In the genomic region with DNA sequence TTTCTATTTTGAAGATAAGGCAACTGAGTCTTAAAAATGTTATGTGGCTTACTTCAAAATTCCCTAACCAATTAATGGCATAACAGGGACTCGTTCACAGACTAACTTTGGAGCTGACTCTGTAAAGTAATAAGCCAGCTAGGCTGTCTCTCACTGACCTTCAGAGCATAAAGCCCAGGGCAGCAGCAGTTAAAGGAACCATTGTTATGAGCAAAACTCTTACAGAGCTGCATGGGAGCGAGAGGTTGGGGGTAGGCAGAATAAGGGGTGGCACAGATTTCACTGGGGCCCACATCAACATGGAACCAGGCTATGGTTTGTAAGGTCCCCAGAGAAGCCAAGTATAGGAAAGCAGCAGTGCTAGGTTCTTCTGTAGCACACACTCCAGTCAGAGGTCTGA, we compare ENCODE assay signal across 18 cellular contexts.
A peak's percentile ranks its signal among the peaks of the same experiment; 100 is the strongest.
DNase-seq lines count a peak whose midpoint lies in the region; ATAC-seq and TF ChIP-seq lines count a peak whose summit lies in the region.
"Had no signal": no experiment of that assay in that cellular context is flagged by ENCODE, and none has a peak within 500 bp of the region (broad histone marks: within the 10 kb centered on the region; RNA-seq: fewer than 3 reads in every experiment).

No MANE protein-coding gene starts in this region.

- dilution Hi-C loops in IMR-90 (cut with HindIII; ENCODE audit: low sequenced_read_pairs, unreplicated experiment): no loop called here

- CTCF ChIA-PET in IMR-90 (lab: Yijun Ruan, JAX): no interaction called here

- H4K5ac ChIP-seq in IMR-90 (ENCODE audit: low read depth, low read length): peak overlapping the region; percentile 13

- H3K9me3 ChIP-seq in IMR-90 (ENCODE audit: control insufficient read depth, insufficient read depth, low read length): no peaks in the 10 kb centered on the region
- H3K9me3 ChIP-seq in neuron (ENCODE audit: low read length): no peaks in the 10 kb centered on the region
- no peaks in the 10 kb centered on the region for H3K9me3 ChIP-seq in ovary
- H3K9me3 ChIP-seq: BE2C, HAP-1 had no signal

- no peak for DNase-seq in IMR-90
- peak; percentile 32 for DNase-seq in foreskin melanocyte
- DNase-seq in cerebellar cortex (ENCODE audit: low spot score): no peak
- no peak for DNase-seq in ovary
- no peak for DNase-seq in activated effector memory CD4-positive, alpha-beta T cell treated with anti-CD3 and anti-CD28 coated beads, Interleukin-2, amount 50 U/mL, for 16 hours
- DNase-seq: ACHN; BE2C; C1 segment of cervical spinal cord; CD4-positive, CD25-positive, alpha-beta regulatory T cell; CD8-positive, alpha-beta memory T cell; COR-L47; DMS 273 treated with DMSO at 0.1 percent for 48 hours; DMS53; DND-41; GM23248 had no signal

- peak overlapping the region; percentile 76 for H3K18ac ChIP-seq in IMR-90 (ENCODE audit: low read depth, low read length)

- no peak overlapping the region for H2BK5ac ChIP-seq in IMR-90 (ENCODE audit: low read depth, low read length, poor library complexity, severe bottlenecking)

- peak overlapping the region; percentile 56 for H2AK5ac ChIP-seq in IMR-90 (ENCODE audit: low read depth, low read length)

- POLR2A ChIA-PET in IMR-90 (lab: Charles Lee; ENCODE audit: unreplicated experiment): no interaction called here

- no peak for TF ChIP-seq EP300 in ovary (IDR thresholded peaks at IDR 0.05)

- H4K20me1 ChIP-seq in IMR-90 (ENCODE audit: insufficient read depth, low read length): no peaks in the 10 kb centered on the region

- peak overlapping the region; percentile 25; the same call in 1 of the 2 replicates for H3K14ac ChIP-seq in IMR-90 (replicated peaks; ENCODE audit: low read depth, low read length)

- ATAC-seq in IMR-90 (ENCODE audit: low read depth) (no peak), GM21447 (IDR thresholded peaks at IDR 0.05; ENCODE audit: unreplicated experiment) (no peak)

- TF ChIP-seq RAD21 in IMR-90 (IDR thresholded peaks at IDR 0.05; ENCODE audit: low read length): no peak

- peak overlapping the region; percentile 43 for H3K4ac ChIP-seq in IMR-90 (ENCODE audit: low read depth, low read length)

- no peak overlapping the region for H3K9ac ChIP-seq in IMR-90 (ENCODE audit: low read depth, low read length)
- H3K9ac ChIP-seq: GM23248 had no signal

- H2BK15ac ChIP-seq in IMR-90 (ENCODE audit: low read depth, low read length): peak overlapping the region; percentile 42; the same call in 1 of the 3 replicates

- H3K27ac ChIP-seq in IMR-90 (ENCODE audit: insufficient read depth, low read length): peak overlapping the region; percentile 5; the same call in 1 of the 2 replicates
- H3K27ac ChIP-seq in ovary: no peak overlapping the region
- H3K27ac ChIP-seq: GM23248 had no signal

- H3K4me1 ChIP-seq in IMR-90 (ENCODE audit: control insufficient read depth, insufficient read depth, low read length): peaks cover 5% of the 10 kb centered on the region
- H3K4me1 ChIP-seq in neuron (ENCODE audit: insufficient read depth, low read length): peaks cover 10% of the 10 kb centered on the region
- H3K4me1 ChIP-seq in ovary (ENCODE audit: insufficient read depth): no peaks in the 10 kb centered on the region

- peak overlapping the region; percentile 71 for H2BK20ac ChIP-seq in IMR-90 (ENCODE audit: low read depth, low read length)

- H2AFZ ChIP-seq in IMR-90 (replicated peaks; ENCODE audit: low read length, poor library complexity): no peak overlapping the region
- H2AFZ ChIP-seq in neuron (ENCODE audit: low read depth, low read length): peak overlapping the region; percentile 6
- H2AFZ ChIP-seq: GM23248 had no signal

- H3K23ac ChIP-seq in IMR-90 (ENCODE audit: low read depth, low read length): no peak overlapping the region

- no TSS peak for BruUV-seq in IMR-90 (replicated peaks; lab: Mats Ljungman, UMichigan)

- H3K79me1 ChIP-seq in IMR-90 (ENCODE audit: low read depth in 1 of 2, low read length in 2 of 2): no peaks in the 10 kb centered on the region

- 0 out of 2 replicates have a peak, but pooled peaks cover 4% of the 10 kb centered on the region for H3K9me1 ChIP-seq in IMR-90 (ENCODE audit: insufficient read depth, low read length)

- TF ChIP-seq POLR2A in IMR-90 (IDR thresholded peaks at IDR 0.05; ENCODE audit: low read depth, low read length) (no peak), ovary (IDR thresholded peaks at IDR 0.05) (no peak)

- H3K4me3 ChIP-seq in IMR-90 (ENCODE audit: insufficient read depth, low read depth, low read length) (no peak overlapping the region), neuron (ENCODE audit: low read length) (no peak overlapping the region), ovary (no peak overlapping the region)
- H3K4me3 ChIP-seq: GM23248, HAP-1 had no signal

- H3K36me3 ChIP-seq in IMR-90 (ENCODE audit: control insufficient read depth, insufficient read depth, low read length): no peaks in the 10 kb centered on the region
- no peaks in the 10 kb centered on the region for H3K36me3 ChIP-seq in neuron (ENCODE audit: insufficient read depth, low read length)
- no peaks in the 10 kb centered on the region for H3K36me3 ChIP-seq in ovary
- H3K36me3 ChIP-seq: BE2C, HAP-1 had no signal

- no peak overlapping the region for H3K4me2 ChIP-seq in IMR-90 (ENCODE audit: low read depth, low read length)

- peak overlapping the region; percentile 75; the same call in 1 of the 2 replicates for H4K91ac ChIP-seq in IMR-90 (ENCODE audit: insufficient read depth, low read depth, low read length)

- intact Hi-C loops in IMR-90 (cut with micrococcal nuclease) (no loop called here), ovary (cut with DNase I) (no loop called here)

- no peak overlapping the region for H2AK9ac ChIP-seq in IMR-90 (replicated peaks; ENCODE audit: low read depth, low read length, poor library complexity)

- no peak overlapping the region for H3K56ac ChIP-seq in IMR-90 (ENCODE audit: extremely low read depth, insufficient read depth, low read length)

- in situ Hi-C loops in IMR-90 (cut with MboI; ENCODE audit: low sequenced_read_pairs): no loop called here

- WGBS in IMR-90 (ENCODE audit: extremely low coverage in 2 of 2, insufficient read length in 1 of 2), 2 experiments: no CpG with 5 or more reads among the region's 2 CpGs
- 90 to 94% (median 94%) methylated on average over 2 of the region's 2 CpGs for WGBS in ovary, 3 donors

- H3K27me3 ChIP-seq in IMR-90 (ENCODE audit: control insufficient read depth, insufficient read depth, low read length) (no peaks in the 10 kb centered on the region), neuron (ENCODE audit: insufficient read depth, low read length) (no peaks in the 10 kb centered on the region), ovary (no peaks in the 10 kb centered on the region)
- H3K27me3 ChIP-seq: BE2C had no signal

- H2BK120ac ChIP-seq in IMR-90 (ENCODE audit: low read depth, low read length): peak overlapping the region; percentile 62

- no peak for TF ChIP-seq CTCF in IMR-90 (conservative IDR thresholded peaks at IDR 0.05; ENCODE audit: low read depth, low read length)
- no peak for TF ChIP-seq CTCF in ovary (IDR thresholded peaks at IDR 0.05)

- peak overlapping the region in 1 of 2 experiments; percentile 84; a peak in 2 of 4 replicates for H4K8ac ChIP-seq in IMR-90 (ENCODE audit: low read depth in 2 of 2, low read length in 2 of 2)

TF ChIP-seq in IMR-90, 13 proteins besides CTCF, POLR2A, EP300 and RAD21:
- TF ChIP-seq MAFK (IDR thresholded peaks at IDR 0.05; ENCODE audit: low read depth, low read length) (no peak), FOS (IDR thresholded peaks at IDR 0.05; ENCODE audit: low read depth, low read length) (no peak), RFX5 (IDR thresholded peaks at IDR 0.05; ENCODE audit: low read depth, low read length) (no peak), MAZ (IDR thresholded peaks at IDR 0.05; ENCODE audit: borderline replicate concordance, low read depth, low read length) (no peak), BHLHE40 (IDR thresholded peaks at IDR 0.05; ENCODE audit: low read depth, low read length) (no peak), USF2 (IDR thresholded peaks at IDR 0.05; ENCODE audit: low read depth, low read length) (no peak), SMC3 (IDR thresholded peaks at IDR 0.05; ENCODE audit: low read depth, low read length) (no peak), NFE2L2 (IDR thresholded peaks at IDR 0.05; ENCODE audit: low read depth, low read length) (no peak), CEBPB (IDR thresholded peaks at IDR 0.05; ENCODE audit: low read depth, low read length) (no peak), CHD1 (IDR thresholded peaks at IDR 0.05; ENCODE audit: low read depth, low read length) (no peak), RCOR1 (IDR thresholded peaks at IDR 0.05; ENCODE audit: insufficient replicate concordance, low read length) (no peak), MXI1 (IDR thresholded peaks at IDR 0.05; ENCODE audit: borderline replicate concordance, low read depth, low read length) (no peak)
- TF ChIP-seq, protein P1, sequence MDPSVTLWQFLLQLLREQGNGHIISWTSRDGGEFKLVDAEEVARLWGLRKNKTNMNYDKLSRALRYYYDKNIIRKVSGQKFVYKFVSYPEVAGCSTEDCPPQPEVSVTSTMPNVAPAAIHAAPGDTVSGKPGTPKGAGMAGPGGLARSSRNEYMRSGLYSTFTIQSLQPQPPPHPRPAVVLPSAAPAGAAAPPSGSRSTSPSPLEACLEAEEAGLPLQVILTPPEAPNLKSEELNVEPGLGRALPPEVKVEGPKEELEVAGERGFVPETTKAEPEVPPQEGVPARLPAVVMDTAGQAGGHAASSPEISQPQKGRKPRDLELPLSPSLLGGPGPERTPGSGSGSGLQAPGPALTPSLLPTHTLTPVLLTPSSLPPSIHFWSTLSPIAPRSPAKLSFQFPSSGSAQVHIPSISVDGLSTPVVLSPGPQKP (IDR thresholded peaks at IDR 0.05; ENCODE audit: borderline replicate concordance, low read depth, low read length): no peak
